8 cellular contexts compared by ENCODE assay signal in genomic region chr16:73058221-73058615, GRCh38. TPM values are rescaled to one million over a fixed set of nuclear protein-coding genes. Genes with fewer than 3 reads are reported as not detected.
DNase-seq lines count a peak whose midpoint lies in the region; ATAC-seq and TF ChIP-seq lines count a peak whose summit lies in the region.

No MANE protein-coding gene starts in this region.

- H3K4me3 ChIP-seq in BJ (ENCODE audit: low read depth, low read length) (peak overlapping the region; percentile 65), Peyer's patch (peak overlapping the region; percentile 61 to 86 (median 82)), mucosa of descending colon (peak overlapping the region; percentile 50)

- TF ChIP-seq POLR2A in Peyer's patch (IDR thresholded peaks at IDR 0.05): no peak

- intact Hi-C loops in mucosa of descending colon (cut with DNase I, micrococcal nuclease): loop anchor here in 1 of 2 donors (10.0 kb wide), 1 partner anchor 223 kb away; no protein-coding TSS in a partner anchor

- H3K4me1 ChIP-seq in Peyer's patch: peaks cover 0 to 48% (median 1%) of the 10 kb centered on the region in 4 donors
- H3K4me1 ChIP-seq in mucosa of descending colon (ENCODE audit: low read depth): peaks cover 31% of the 10 kb centered on the region

- TF ChIP-seq CTCF in BJ (IDR thresholded peaks at IDR 0.05; ENCODE audit: insufficient read depth, low read depth, low read length) (no peak), Peyer's patch (IDR thresholded peaks at IDR 0.05) (no peak), mucosa of descending colon (IDR thresholded peaks at IDR 0.05) (no peak)

- H3K36me3 ChIP-seq in BJ (ENCODE audit: control insufficient read depth, insufficient read depth, low read length) (no peaks in the 10 kb centered on the region), Peyer's patch (no peaks in the 10 kb centered on the region), mucosa of descending colon (ENCODE audit: low read depth) (no peaks in the 10 kb centered on the region)

- H3K27ac ChIP-seq in Peyer's patch: peak overlapping the region; percentile 75 to 94 (median 85)

- H3K9me3 ChIP-seq in Peyer's patch: no peaks in the 10 kb centered on the region
- no peaks in the 10 kb centered on the region for H3K9me3 ChIP-seq in mucosa of descending colon

- DNase-seq in BJ (ENCODE audit: low read depth) (no peak), Peyer's patch (peak in 2 of 3 donors; percentile 70 to 72), dermis blood vessel endothelial cell (peak; percentile 63), mucosa of descending colon (peak in 2 of 3 donors; percentile 63 to 76), NCI-H2081 treated with DMSO at 0.1 percent for 48 hours (lab: John Stamatoyannopoulos, UW) (no peak), MV-4-11 (lab: John Stamatoyannopoulos, UW) (no peak)

- POLR2A ChIA-PET in BJ (lab: Charles Lee): no interaction called here

- ATAC-seq in GM18868 (IDR thresholded peaks at IDR 0.05; ENCODE audit: unreplicated experiment): peak; percentile 67
- peak; percentile 64 for ATAC-seq in HG02943 (IDR thresholded peaks at IDR 0.05; ENCODE audit: low read depth, unreplicated experiment)
- ATAC-seq in mucosa of descending colon: peak; percentile 55

- CTCF ChIA-PET in BJ (lab: Yijun Ruan, JAX): interaction anchor here (0.6 to 1.0 kb wide), 2 partner anchors 118 to 814 kb away, joined by 3 read pairs; no protein-coding TSS in a partner anchor

- H3K27me3 ChIP-seq in BJ (ENCODE audit: control insufficient read depth, insufficient read depth, low read length) (no peaks in the 10 kb centered on the region), Peyer's patch (peaks cover 0 to 9% of the 10 kb centered on the region in 2 donors)

RNA-seq across cellular contexts. Expression of gene ZFHX3, which starts 10.3 kb away (rescaled TPM):
- polyA plus RNA-seq in BJ (2011; rRNA removed): 2.2 and 2.8 TPM in 2 replicates
- polyA minus RNA-seq in BJ (2011; rRNA and poly(A)+ RNA removed): 9.6 and 13.8 TPM in 2 replicates
- 10 to 100 TPM in 3 of 4 donors, 1 to 10 TPM in 1; 6.3 to 39.6 (median 14.6) TPM for total RNA-seq in Peyer's patch
- 5.6 and 9.1 TPM in 2 replicates for total RNA-seq in dermis blood vessel endothelial cell
- total RNA-seq in mucosa of descending colon: 10 to 100 TPM; 13.8 to 36.0 (median 15.5) TPM

Comparison
In these comparisons a context has a peak if more than half of its experiments do, and no peak if none do; other contexts are left out.
1. DNase-seq: peak in Peyer's patch (2 of 3), dermis blood vessel endothelial cell (single experiment) and mucosa of descending colon (2 of 3); none in BJ (single experiment), NCI-H2081 treated with DMSO at 0.1 percent for 48 hours (single experiment) and MV-4-11 (single experiment).
2. Peak in every context shown above with its lines, with median percentiles within 50 percentile points of each other: H3K4me3 ChIP-seq and ATAC-seq.